In the genomic region with DNA sequence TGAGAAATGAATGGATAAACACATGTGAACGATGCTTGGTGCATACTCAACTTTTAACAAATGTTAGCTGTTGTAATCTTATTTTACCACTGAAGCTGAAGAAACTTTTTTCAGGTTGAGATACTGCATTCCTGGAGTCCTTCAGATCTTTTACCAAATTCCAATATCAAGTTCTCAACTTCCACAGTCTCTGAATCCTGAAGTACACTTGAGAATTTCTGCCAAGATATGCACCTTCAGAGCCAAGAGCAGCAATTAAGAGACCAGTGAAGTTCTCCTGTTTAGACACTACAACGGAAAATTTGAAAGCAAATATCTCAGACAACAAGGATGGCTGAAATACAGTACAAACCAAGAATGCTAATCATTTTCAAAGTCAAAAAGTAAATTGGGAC, we compare ENCODE assay signal across 13 cellular contexts.
DNase-seq lines count a peak whose midpoint lies in the region; ATAC-seq and TF ChIP-seq lines count a peak whose summit lies in the region.
"Had no signal": no experiment of that assay in that cellular context is flagged by ENCODE, and none has a peak within 500 bp of the region (broad histone marks: within the 10 kb centered on the region; RNA-seq: fewer than 3 reads in every experiment).

No MANE protein-coding gene starts in this region.

- intact Hi-C loops in left colon (cut with DNase I, micrococcal nuclease): loop anchor here in 1 of 2 donors (5.0 to 10.0 kb wide), 2 partner anchors 160 to 292 kb away; no protein-coding TSS in a partner anchor

- TF ChIP-seq EP300 in gastroesophageal sphincter (IDR thresholded peaks at IDR 0.05): no peak

- no peak overlapping the region for H3K4me3 ChIP-seq in AG10803 (ENCODE audit: low read length)
- H3K4me3 ChIP-seq in lung: no peak overlapping the region
- no peak overlapping the region for H3K4me3 ChIP-seq in gastroesophageal sphincter
- H3K4me3 ChIP-seq: GM12878, GM23338 had no signal

- H3K4me1 ChIP-seq in lung (ENCODE audit: control insufficient read depth in 2 of 2, insufficient read depth in 2 of 2, low read length in 2 of 2) (peaks cover 0 to 4% of the 10 kb centered on the region in 2 donors), gastroesophageal sphincter (no peaks in the 10 kb centered on the region)

- TF ChIP-seq CTCF in AG10803 (conservative IDR thresholded peaks at IDR 0.05; ENCODE audit: low read length) (no peak), VCaP (conservative IDR thresholded peaks at IDR 0.05) (no peak), lung (IDR thresholded peaks at IDR 0.05; ENCODE audit: control extremely low read depth, extremely low read depth) (no peak), gastroesophageal sphincter (IDR thresholded peaks at IDR 0.05) (no peak)

- no peaks in the 10 kb centered on the region for H3K36me3 ChIP-seq in lung (ENCODE audit: control insufficient read depth in 2 of 2, insufficient read depth in 2 of 2, low read length in 2 of 2)
- H3K36me3 ChIP-seq in gastroesophageal sphincter: no peaks in the 10 kb centered on the region

- peak; percentile 74 for DNase-seq in AG10803 (ENCODE audit: low read depth)
- DNase-seq in lung (ENCODE audit: low spot score): no peak
- DNase-seq in left colon: no peak
- no peak for DNase-seq in HK-2 (ENCODE audit: unreplicated experiment)
- DNase-seq: CD8-positive, alpha-beta T cell; COR-L47; H9; KG1 had no signal

- TF ChIP-seq POLR2A in gastroesophageal sphincter (IDR thresholded peaks at IDR 0.05): no peak

- peak overlapping the region; percentile 10 for H3K27ac ChIP-seq in VCaP
- H3K27ac ChIP-seq in lung (ENCODE audit: low read depth in 1 of 2, low read length in 1 of 2): no peak overlapping the region
- no peak overlapping the region for H3K27ac ChIP-seq in gastroesophageal sphincter

- H3K27me3 ChIP-seq in lung (ENCODE audit: control insufficient read depth, insufficient read depth) (no peaks in the 10 kb centered on the region), gastroesophageal sphincter (no peaks in the 10 kb centered on the region)

- WGBS in lung, 2 donors: 50 to 79% methylated on average over 2 of the region's 2 CpGs
- 25 to 50% methylated on average over 2 of the region's 2 CpGs for WGBS in gastroesophageal sphincter (ENCODE audit: low coverage in 1 of 2), 2 donors

- ATAC-seq in lung (ENCODE audit: insufficient read depth, low FRiP score) (peak; percentile 44), left colon (no peak), gastroesophageal sphincter (no peak), GM19467 (IDR thresholded peaks at IDR 0.05; ENCODE audit: unreplicated experiment) (no peak)
- ATAC-seq: CD8-positive, alpha-beta T cell; GM12878; GM23338 had no signal

- H3K9me3 ChIP-seq in lung (ENCODE audit: control insufficient read depth in 2 of 2, insufficient read depth in 1 of 2, low read length in 1 of 2): no peaks in the 10 kb centered on the region
- no peaks in the 10 kb centered on the region for H3K9me3 ChIP-seq in gastroesophageal sphincter
